19 cellular contexts compared by ENCODE assay signal in genomic region chr2:55422876-55423275, GRCh38. TPM values are rescaled to one million over a fixed set of nuclear protein-coding genes. Genes with fewer than 3 reads are reported as not detected.
DNase-seq lines count a peak whose midpoint lies in the region; ATAC-seq and TF ChIP-seq lines count a peak whose summit lies in the region.
"Had no signal": no experiment of that assay in that cellular context is flagged by ENCODE, and none has a peak within 500 bp of the region (broad histone marks: within the 10 kb centered on the region; RNA-seq: fewer than 3 reads in every experiment).

No MANE protein-coding gene starts in this region.

- peaks cover 28% of the 10 kb centered on the region for H3K79me2 ChIP-seq in Loucy (ENCODE audit: insufficient read depth, low read length)

- peaks cover 13% of the 10 kb centered on the region for H3K27me3 Mint-ChIP-seq in endothelial cell (ENCODE audit: unreplicated experiment)

- no peak for ATAC-seq in GM21723 (IDR thresholded peaks at IDR 0.05; ENCODE audit: unreplicated experiment)
- ATAC-seq: GM12878, HCT116, PC-3 had no signal

- H3K4me2 ChIP-seq in Loucy (ENCODE audit: low read depth, low read length, poor library complexity, severe bottlenecking) = no peak overlapping the region
- H3K4me2 ChIP-seq: KMS-11, SK-N-SH had no signal

- no peak for TF ChIP-seq CTCF in Loucy (conservative IDR thresholded peaks at IDR 0.05; ENCODE audit: low read length)
- TF ChIP-seq CTCF in endothelial cell (IDR thresholded peaks at IDR 0.05; ENCODE audit: unreplicated experiment) = no peak

- H3K9ac ChIP-seq in Loucy (ENCODE audit: low read depth, low read length, poor library complexity, severe bottlenecking) = no peak overlapping the region
- H3K9ac ChIP-seq: KMS-11, SK-N-SH had no signal

- no peaks in the 10 kb centered on the region for H3K27me3 ChIP-seq in Loucy (ENCODE audit: insufficient read depth, low read length, poor library complexity, severe bottlenecking)

- H3K36me3 ChIP-seq in Loucy (ENCODE audit: insufficient read depth, low read length) = no peaks in the 10 kb centered on the region

- no peak overlapping the region for H3K4me3 Mint-ChIP-seq in endothelial cell (ENCODE audit: unreplicated experiment)

- DNase-seq in DMS53 (lab: John Stamatoyannopoulos, UW) (peak; percentile 51), DMS53 treated with DMSO at 0.1 percent for 48 hours (lab: John Stamatoyannopoulos, UW; ENCODE audit: unreplicated experiment) (no peak), endothelial cell (ENCODE audit: low spot score) (no peak), nucleus accumbens (lab: John Stamatoyannopoulos, UW) (no peak), cardiac septum (ENCODE audit: low spot score) (no peak)
- DNase-seq in activated CD4-positive, alpha-beta T cell treated with anti-CD3 and anti-CD28 coated beads for 4 hours = no peak
- DNase-seq: ACHN, DMS79, NCI-H1105, NCI-H2081 treated with DMSO at 0.1 percent for 48 hours, NCI-H526, PC-3, RPMI8226 had no signal

- intact Hi-C loops in cardiac septum (cut with DNase I) = loop anchor here (5.0 kb wide), 1 partner anchor 201 kb away; no protein-coding TSS in a partner anchor

- H3K4me1 ChIP-seq in Loucy (ENCODE audit: insufficient read depth, low read length, poor library complexity, severe bottlenecking) = peaks cover 28% of the 10 kb centered on the region

- no peaks in the 10 kb centered on the region for H3K9me2 ChIP-seq in Loucy (replicated peaks; ENCODE audit: low read depth, low read length)
- H3K9me2 ChIP-seq: SK-N-SH had no signal

- H3F3A ChIP-seq in Loucy (ENCODE audit: low read depth) = no peaks in the 10 kb centered on the region

- H3K4me3 ChIP-seq in Loucy (ENCODE audit: low read length, poor library complexity, severe bottlenecking) = no peak overlapping the region
- H3K4me3 ChIP-seq: GM12878 had no signal

- H4K20me1 ChIP-seq in Loucy (ENCODE audit: insufficient read depth, low read length, poor library complexity, severe bottlenecking) = peaks cover 8% of the 10 kb centered on the region

- H3K9me3 Mint-ChIP-seq in endothelial cell (ENCODE audit: unreplicated experiment) = no peaks in the 10 kb centered on the region

- peaks cover 24% of the 10 kb centered on the region for H3K4me1 Mint-ChIP-seq in endothelial cell (ENCODE audit: unreplicated experiment)

- H2AFZ ChIP-seq in Loucy (ENCODE audit: low read length) = peak overlapping the region; percentile 72

- H3K9me3 ChIP-seq in Loucy (ENCODE audit: insufficient read depth, low read depth, low read length) = no peaks in the 10 kb centered on the region
- H3K9me3 ChIP-seq: SK-N-SH had no signal

- H3K36me3 Mint-ChIP-seq in endothelial cell (ENCODE audit: low read depth, unreplicated experiment) = no peaks in the 10 kb centered on the region

- H3K27ac Mint-ChIP-seq in endothelial cell (ENCODE audit: unreplicated experiment) = peak overlapping the region; percentile 80

RNA-seq across cellular contexts. Expression of gene CCDC88A, which starts 3.2 kb away (rescaled TPM):
- total RNA-seq in endothelial cell (ENCODE audit: unreplicated experiment) = 98.7 TPM
- total RNA-seq in cardiac septum = 29.1 TPM
